ENCODE assay signal across 8 cellular contexts in the genomic region with DNA sequence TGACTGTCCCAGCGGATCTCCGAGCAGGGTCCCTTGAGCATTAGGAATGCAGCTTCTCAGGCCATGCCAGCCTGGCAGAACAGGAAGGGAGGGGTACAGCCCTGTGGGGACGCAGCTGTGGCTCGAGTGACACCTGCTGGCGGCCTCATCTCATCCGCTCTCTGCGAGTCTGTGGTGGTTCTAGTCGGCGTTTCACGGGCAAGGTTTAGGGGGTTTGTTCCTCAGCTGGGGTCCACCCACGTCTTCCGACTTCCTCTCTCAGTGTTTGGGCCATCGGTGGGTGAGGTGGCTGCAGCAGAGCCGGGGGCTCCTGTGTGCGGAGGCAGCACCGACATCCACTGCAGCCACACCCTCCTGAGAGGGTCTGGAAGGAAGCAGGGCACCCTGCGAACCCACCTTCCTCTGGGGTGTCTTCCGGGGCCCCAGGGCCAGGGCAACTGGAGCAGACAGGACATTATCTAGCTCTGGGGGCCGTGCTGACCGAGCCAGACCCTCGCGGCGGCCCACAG. TPM values are rescaled to one million over a fixed set of nuclear protein-coding genes. Genes with fewer than 3 reads are reported as not detected.
A peak's percentile ranks its signal among the peaks of the same experiment; 100 is the strongest.
DNase-seq lines count a peak whose midpoint lies in the region; ATAC-seq, FAIRE-seq and TF ChIP-seq lines count a peak whose summit lies in the region.

No MANE protein-coding gene starts in this region.

- H3K27me3 Mint-ChIP-seq in type B pancreatic cell, result peaks cover 9% of the 10 kb centered on the region

- DNase-seq in DMS 273 treated with DMSO at 0.1 percent for 48 hours (lab: John Stamatoyannopoulos, UW), result peak; percentile 21
- DNase-seq in SK-N-DZ (ENCODE audit: low spot score), result peak; percentile 56
- DNase-seq in activated gamma-delta T cell treated with Interleukin-2 at 50 U/mL for 16 hours, result peak; percentile 72
- peak; percentile 58 to 59 for DNase-seq in frontal cortex (ENCODE audit: low spot score in 2 of 2)
- peak; percentile 53 to 97 (median 78) for DNase-seq in posterior cingulate gyrus
- no peak for DNase-seq in type B pancreatic cell (ENCODE audit: extremely low spot score, unreplicated experiment)

- FAIRE-seq in frontal cortex (lab: Jason Lieb, UNC), result no peak

- H3K4me3 Mint-ChIP-seq in type B pancreatic cell, result no peak overlapping the region

- ATAC-seq in GM18520 (IDR thresholded peaks at IDR 0.05; ENCODE audit: unreplicated experiment), result no peak

- H3K4me1 Mint-ChIP-seq in type B pancreatic cell (ENCODE audit: unreplicated experiment), result no peaks in the 10 kb centered on the region

- TF ChIP-seq CTCF in type B pancreatic cell (conservative IDR thresholded peaks at IDR 0.05), result peak; percentile 72

- no peak for TF ChIP-seq EP300 in Ishikawa (IDR thresholded peaks at IDR 0.05; ENCODE audit: borderline replicate concordance)

- intact Hi-C loops in posterior cingulate gyrus (cut with DNase I), result loop anchor here (2.0 kb wide), 3 partner anchors 47 to 219 kb away; no protein-coding TSS in a partner anchor

- no peak overlapping the region for H3K27ac Mint-ChIP-seq in type B pancreatic cell

- peak; percentile 92 for TF ChIP-seq RAD21 in Ishikawa (IDR thresholded peaks at IDR 0.05; ENCODE audit: low read depth)

- H3K9me3 Mint-ChIP-seq in type B pancreatic cell, result peaks cover 6% of the 10 kb centered on the region

- no peaks in the 10 kb centered on the region for H3K36me3 Mint-ChIP-seq in type B pancreatic cell

TF ChIP-seq in Ishikawa, 13 proteins besides CTCF, POLR2A, EP300 and RAD21:
- peak; percentile 27 for TF ChIP-seq NFIC (IDR thresholded peaks at IDR 0.05)
- no peak for TF ChIP-seq USF1 (IDR thresholded peaks at IDR 0.05)

RNA-seq across cellular contexts. Expression of gene JPH3, which starts 33.3 kb away (rescaled TPM):
- 0.81 and 2.6 TPM in 2 replicates for polyA plus RNA-seq in SK-N-DZ (2014; cell fraction: cytosol; rRNA removed)
- 0.77 and 4.6 TPM in 2 replicates for polyA plus RNA-seq in SK-N-DZ (2014; cell fraction: nucleus; rRNA removed)
- total RNA-seq in frontal cortex, result 48.1 TPM
- total RNA-seq in type B pancreatic cell (ENCODE audit: low replicate concordance), result 7.2 and 27.5 TPM in 2 replicates
